8 cellular contexts compared by ENCODE assay signal in genomic region chr19:20776083-20777076, GRCh38. TPM values are rescaled to one million over a fixed set of nuclear protein-coding genes. Genes with fewer than 3 reads are reported as not detected.
A peak's percentile ranks its signal among the peaks of the same experiment; 100 is the strongest.
DNase-seq lines count a peak whose midpoint lies in the region; ATAC-seq and TF ChIP-seq lines count a peak whose summit lies in the region.

ZNF66 (plus strand) TSS chr19:20776304; CDS start chr19:20776448, 144 bp downstream.

- peaks cover 28% of the 10 kb centered on the region for H3K36me3 Mint-ChIP-seq in HFFc6 (ENCODE audit: low read depth)
- peaks cover 32% of the 10 kb centered on the region for H3K36me3 Mint-ChIP-seq in T-helper 1 cell treated with Interleukin-12 subunit alpha and Interleukin-12 subunit beta and Interleukin-4 antibody, amounts not matched to agents 30 μg/mL and 1 μg/mL, for 36 hours (ENCODE audit: low read depth)

- H3K4me1 ChIP-seq in right cardiac atrium (ENCODE audit: control insufficient read depth, insufficient read depth, low read length), result no peaks in the 10 kb centered on the region
- no peaks in the 10 kb centered on the region for H3K4me1 ChIP-seq in vagina

- peak within 1 kb of the TSS; percentile 87 for H3K4me3 ChIP-seq in GM06990 (replicated peaks; ENCODE audit: low read depth, low read length)
- H3K4me3 ChIP-seq in right cardiac atrium (ENCODE audit: low read length), result peak within 1 kb of the TSS; percentile 97
- peak within 1 kb of the TSS; percentile 71 to 77 for H3K4me3 ChIP-seq in vagina

- DNase-seq in GM06990 (ENCODE audit: extremely low read depth, insufficient read length) (peak; percentile 90), HFFc6 (peak; percentile 90), NCI-H1105 (lab: John Stamatoyannopoulos, UW) (peak; percentile 98), anterior cingulate cortex (lab: John Stamatoyannopoulos, UW) (peak; percentile 51 to 99 (median 94)), right cardiac atrium (peak; percentile 97 to 99 (median 98)), pulmonary artery endothelial cell (ENCODE audit: low read depth, low spot score) (peak; percentile 89), vagina (ENCODE audit: extremely low spot score in 2 of 2) (peak; percentile 97 to 98)

- peaks cover 21% of the 10 kb centered on the region for H3K9me3 Mint-ChIP-seq in HFFc6
- H3K9me3 Mint-ChIP-seq in T-helper 1 cell treated with Interleukin-12 subunit alpha and Interleukin-12 subunit beta and Interleukin-4 antibody, amounts not matched to agents 30 μg/mL and 1 μg/mL, for 36 hours, result peaks cover 27% of the 10 kb centered on the region

- no peaks in the 10 kb centered on the region for H3K27me3 ChIP-seq in GM06990 (replicated peaks; ENCODE audit: control insufficient read depth, insufficient read depth, low read length)
- no peaks in the 10 kb centered on the region for H3K27me3 ChIP-seq in right cardiac atrium (ENCODE audit: control insufficient read depth, insufficient read depth)
- no peaks in the 10 kb centered on the region for H3K27me3 ChIP-seq in vagina

- TF ChIP-seq POLR2A in vagina (IDR thresholded peaks at IDR 0.05), result peak in 1 of 2 donors; percentile 33

- 2% methylated on average over 42 of the region's 42 CpGs for WGBS in right cardiac atrium

- H3K27ac ChIP-seq in right cardiac atrium (ENCODE audit: low read length) (peak within 1 kb of the TSS; percentile 76), vagina (no peak within 1 kb of the TSS)

- H3K27ac Mint-ChIP-seq in HFFc6, result peak within 1 kb of the TSS; percentile 90
- peak within 1 kb of the TSS; percentile 99 for H3K27ac Mint-ChIP-seq in T-helper 1 cell treated with Interleukin-12 subunit alpha and Interleukin-12 subunit beta and Interleukin-4 antibody, amounts not matched to agents 30 μg/mL and 1 μg/mL, for 36 hours

- TF ChIP-seq CTCF in GM06990 (IDR thresholded peaks at IDR 0.05; ENCODE audit: insufficient read depth, low read length, poor library complexity, severe bottlenecking) (no peak), HFFc6 (IDR thresholded peaks at IDR 0.05) (no peak), vagina (IDR thresholded peaks at IDR 0.05) (no peak)

- H3K27me3 Mint-ChIP-seq in HFFc6 (ENCODE audit: insufficient read depth), result no peaks in the 10 kb centered on the region; the same call in 1 of the 2 replicates
- H3K27me3 Mint-ChIP-seq in T-helper 1 cell treated with Interleukin-12 subunit alpha and Interleukin-12 subunit beta and Interleukin-4 antibody, amounts not matched to agents 30 μg/mL and 1 μg/mL, for 36 hours (ENCODE audit: low read depth), result no peaks in the 10 kb centered on the region

- H3K9me3 ChIP-seq in right cardiac atrium (ENCODE audit: control insufficient read depth, low read length) (no peaks in the 10 kb centered on the region), vagina (no peaks in the 10 kb centered on the region)

- ATAC-seq in right cardiac atrium, result peak; percentile 100

- H3K36me3 ChIP-seq in GM06990 (ENCODE audit: control insufficient read depth, insufficient read depth, low read length) (peaks cover 4% of the 10 kb centered on the region), vagina (no peaks in the 10 kb centered on the region)

- H3K4me1 Mint-ChIP-seq in HFFc6 (ENCODE audit: low read depth), result peaks cover 6% of the 10 kb centered on the region; the same call in 1 of the 2 replicates
- H3K4me1 Mint-ChIP-seq in T-helper 1 cell treated with Interleukin-12 subunit alpha and Interleukin-12 subunit beta and Interleukin-4 antibody, amounts not matched to agents 30 μg/mL and 1 μg/mL, for 36 hours (ENCODE audit: low read depth), result peaks cover 10% of the 10 kb centered on the region

- H3K4me3 Mint-ChIP-seq in HFFc6, result peak within 1 kb of the TSS; percentile 100
- H3K4me3 Mint-ChIP-seq in T-helper 1 cell treated with Interleukin-12 subunit alpha and Interleukin-12 subunit beta and Interleukin-4 antibody, amounts not matched to agents 30 μg/mL and 1 μg/mL, for 36 hours, result peak within 1 kb of the TSS; percentile 99

- intact Hi-C loops in right cardiac atrium (cut with DNase I) (no loop called here), vagina (cut with DNase I) (no loop called here)

RNA-seq across cellular contexts. Expression of gene ZNF66, which starts in this region (rescaled TPM):
- 1 to 10 TPM in 5 of 6 experiments, under 1 TPM in 1; 0.62 to 1.4 (median 1.2) TPM for total RNA-seq in HFFc6 (2021; fragmentation: NEBNext Ultra II Directional; extraction: Animal tissue kit (Norgen Biotek cat#: 25700))
- total RNA-seq in right cardiac atrium (1 to 10 TPM; 1.9 to 2.1 (median 2.0) TPM), pulmonary artery endothelial cell (2.3 and 2.5 TPM in 2 replicates), vagina (6.4 TPM)
- polyA plus RNA-seq in right cardiac atrium, result 1.2 TPM
